Comparison of ENCODE assay signal across 9 cellular contexts in genomic region chr6:23672737-23673136, GRCh38.
"Had no signal": no experiment of that assay in that cellular context is flagged by ENCODE, and none has a peak within 500 bp of the region (broad histone marks: within the 10 kb centered on the region; RNA-seq: fewer than 3 reads in every experiment).

No MANE protein-coding gene starts in this region.

- H3K4me1 ChIP-seq: HAP-1 had no signal

- H3K27ac ChIP-seq: GM23248 had no signal

- DNase-seq: GM23248, GOT3, H7, H9, HCEC 1CT, HFFc6 had no signal

- H3K9ac ChIP-seq: GM23248 had no signal

- H3K4me2 ChIP-seq: GM23338 had no signal

- ATAC-seq: GM23338 had no signal

- H3K4me3 ChIP-seq: GM23248, GM23338, HAP-1 had no signal

- H3K36me3 ChIP-seq: HAP-1 had no signal

- H2AFZ ChIP-seq: GM23248, GM23338 had no signal

- H3K9me3 ChIP-seq: HAP-1 had no signal

- FAIRE-seq: H54 had no signal
